Comparison of ENCODE assay signal across 18 cellular contexts in genomic region chr5:136034492-136034891, GRCh38. TPM values are rescaled to one million over a fixed set of nuclear protein-coding genes. Genes with fewer than 3 reads are reported as not detected.
A peak's percentile ranks its signal among the peaks of the same experiment; 100 is the strongest.
DNase-seq lines count a peak whose midpoint lies in the region; FAIRE-seq and TF ChIP-seq lines count a peak whose summit lies in the region.
"Had no signal": no experiment of that assay in that cellular context is flagged by ENCODE, and none has a peak within 500 bp of the region (broad histone marks: within the 10 kb centered on the region; RNA-seq: fewer than 3 reads in every experiment).

No MANE protein-coding gene starts in this region.

- H3K4me1 Mint-ChIP-seq in CD4-positive, alpha-beta memory T cell = peaks cover 25 to 57% (median 43%) of the 10 kb centered on the region in 4 donors
- peaks cover 73% of the 10 kb centered on the region for H3K4me1 Mint-ChIP-seq in astrocyte (ENCODE audit: low read depth, unreplicated experiment)

- peaks cover 93% of the 10 kb centered on the region for H3K79me2 ChIP-seq in astrocyte (ENCODE audit: insufficient read depth, low read length)

- H4K20me1 ChIP-seq in astrocyte (ENCODE audit: insufficient read depth, low read length) = peaks cover 67% of the 10 kb centered on the region

- H3K4me2 ChIP-seq in astrocyte (ENCODE audit: low read length) = peak overlapping the region; percentile 96
- H3K4me2 ChIP-seq: PC-9 had no signal

- in situ Hi-C loops in brain microvascular endothelial cell (cut with HindIII; ENCODE audit: low pct_ligation_motif_present, low sequenced_read_pairs) = no loop called here

- peaks cover 0 to 6% (median 0%) of the 10 kb centered on the region in 8 donors for H3K9me3 Mint-ChIP-seq in CD4-positive, alpha-beta memory T cell
- H3K9me3 Mint-ChIP-seq in astrocyte (ENCODE audit: unreplicated experiment) = peaks cover 14% of the 10 kb centered on the region
- H3K9me3 Mint-ChIP-seq: activated CD4-positive, alpha-beta memory T cell treated with anti-CD3 and anti-CD28 coated beads, Interleukin-2, amount 10 ng/mL, durations not matched to agents 7 days and 5 days; mesothelial cell of epicardium had no signal

- intact Hi-C loops in CD4-positive, alpha-beta memory T cell (cut with micrococcal nuclease) = no loop called here

- no peak overlapping the region for H3K4me3 Mint-ChIP-seq in CD4-positive, alpha-beta memory T cell
- H3K4me3 Mint-ChIP-seq in astrocyte (ENCODE audit: unreplicated experiment) = no peak overlapping the region
- H3K4me3 Mint-ChIP-seq: activated CD4-positive, alpha-beta memory T cell treated with anti-CD3 and anti-CD28 coated beads, Interleukin-2, amount 10 ng/mL, durations not matched to agents 7 days and 5 days; mesothelial cell of epicardium had no signal

- peak overlapping the region; percentile 97 for H3K9ac ChIP-seq in astrocyte (ENCODE audit: low read length)

- peaks cover 48% of the 10 kb centered on the region for H3K4me1 ChIP-seq in CD4-positive, alpha-beta memory T cell (ENCODE audit: insufficient read depth, low read length)
- peaks cover 86% of the 10 kb centered on the region for H3K4me1 ChIP-seq in astrocyte (ENCODE audit: insufficient read depth, low read length)

- H3K27ac Mint-ChIP-seq in CD4-positive, alpha-beta memory T cell = peak overlapping the region in 4 of 7 donors; percentile 10 to 82 (median 38)
- no peak overlapping the region for H3K27ac Mint-ChIP-seq in astrocyte (ENCODE audit: unreplicated experiment)
- H3K27ac Mint-ChIP-seq: activated CD4-positive, alpha-beta memory T cell treated with anti-CD3 and anti-CD28 coated beads, Interleukin-2, amount 10 ng/mL, durations not matched to agents 7 days and 5 days; mesothelial cell of epicardium had no signal

- peaks cover 1 to 6% of the 10 kb centered on the region in 2 donors for H3K36me3 Mint-ChIP-seq in CD4-positive, alpha-beta memory T cell
- peaks cover 65% of the 10 kb centered on the region for H3K36me3 Mint-ChIP-seq in astrocyte (ENCODE audit: low read depth, unreplicated experiment)

- no peaks in the 10 kb centered on the region for H3K36me3 ChIP-seq in CD4-positive, alpha-beta memory T cell (ENCODE audit: insufficient read depth, low read length)
- H3K36me3 ChIP-seq in astrocyte (ENCODE audit: insufficient read depth, low read length) (peaks cover 59% of the 10 kb centered on the region), brain microvascular endothelial cell (replicated peaks) (peaks cover 55% of the 10 kb centered on the region)
- H3K36me3 ChIP-seq: cardiac muscle cell had no signal

- no peak overlapping the region for H2AFZ ChIP-seq in astrocyte (ENCODE audit: low read depth, low read length)
- H2AFZ ChIP-seq: PC-9 had no signal

- no peaks in the 10 kb centered on the region for H3K27me3 ChIP-seq in CD4-positive, alpha-beta memory T cell (ENCODE audit: insufficient read depth, low read length)
- no peaks in the 10 kb centered on the region for H3K27me3 ChIP-seq in astrocyte (ENCODE audit: insufficient read depth, low read length)
- H3K27me3 ChIP-seq in brain microvascular endothelial cell (replicated peaks) = no peaks in the 10 kb centered on the region

- H3K9me3 ChIP-seq in CD4-positive, alpha-beta memory T cell (ENCODE audit: control insufficient read depth in 1 of 2, low read length in 2 of 2) = no peaks in the 10 kb centered on the region
- H3K9me3 ChIP-seq in astrocyte (ENCODE audit: insufficient read depth, low read depth, low read length) = no peaks in the 10 kb centered on the region

- no peak overlapping the region for H3K27ac ChIP-seq in CD4-positive, alpha-beta memory T cell (ENCODE audit: low read depth, low read length)
- H3K27ac ChIP-seq in astrocyte (ENCODE audit: low read depth, low read length) = peak overlapping the region; percentile 89
- no peak overlapping the region for H3K27ac ChIP-seq in brain microvascular endothelial cell
- H3K27ac ChIP-seq: cardiac muscle cell, PC-9 had no signal

- FAIRE-seq in astrocyte (lab: Jason Lieb, UNC) = no peak

- CTCF ChIA-PET in CD4-positive, alpha-beta memory T cell (lab: Charles Lee; ENCODE audit: partially characterized antibody) = interaction anchor here (0.6 to 1.5 kb wide), 4 partner anchors 9 to 89 kb away, joined by 3 to 4 read pairs (median 4); no protein-coding TSS in a partner anchor

- POLR2A ChIA-PET in CD4-positive, alpha-beta memory T cell (lab: Charles Lee; ENCODE audit: partially characterized antibody) = no interaction called here

- DNase-seq in CD4-positive, alpha-beta memory T cell = no peak
- DNase-seq in NCI-H2171 (lab: John Stamatoyannopoulos, UW) = peak; percentile 36
- no peak for DNase-seq in astrocyte (ENCODE audit: low read depth)
- DNase-seq in myocyte (ENCODE audit: low read depth) = peak; percentile 12
- no peak for DNase-seq in brain microvascular endothelial cell
- no peak for DNase-seq in NCI-H1436 (lab: John Stamatoyannopoulos, UW)
- DNase-seq in cerebellar cortex (ENCODE audit: low spot score) = no peak
- no peak for DNase-seq in activated T-cell treated with anti-CD3 and anti-CD28 coated beads, Interleukin-2, amount 50 U/mL, for 1 hour
- DNase-seq: activated CD4-positive, alpha-beta memory T cell treated with anti-CD3 and anti-CD28 coated beads, Interleukin-2, amount 10 ng/mL, durations not matched to agents 7 days and 5 days; effector CD4-positive, alpha-beta T cell; kidney glomerular epithelial cell; NCI-H1694; NCI-H510A; PC-9; stimulated activated CD4-positive, alpha-beta T cell treated with anti-CD3 and anti-CD28 coated beads, Interleukin-4, amount 100 ng/mL, for 24 hours; stimulated activated CD8-positive, alpha-beta memory T cell treated with anti-CD3 and anti-CD28 coated beads, Interleukin-4, amount 100 ng/mL, for 48 hours had no signal

- no peaks in the 10 kb centered on the region for H3K27me3 Mint-ChIP-seq in CD4-positive, alpha-beta memory T cell
- H3K27me3 Mint-ChIP-seq in astrocyte (ENCODE audit: low read depth, unreplicated experiment) = no peaks in the 10 kb centered on the region

- no peak overlapping the region for H3K4me3 ChIP-seq in CD4-positive, alpha-beta memory T cell (ENCODE audit: low read length in 2 of 2)
- no peak overlapping the region for H3K4me3 ChIP-seq in astrocyte (ENCODE audit: insufficient read depth, low read depth, low read length)
- no peak overlapping the region for H3K4me3 ChIP-seq in brain microvascular endothelial cell (ENCODE audit: low read depth, low read length)
- H3K4me3 ChIP-seq: cardiac muscle cell, PC-9 had no signal

- TF ChIP-seq CTCF in astrocyte (IDR thresholded peaks at IDR 0.05; ENCODE audit: insufficient read depth, low read depth, low read length) = no peak
- TF ChIP-seq CTCF in brain microvascular endothelial cell (IDR thresholded peaks at IDR 0.05; ENCODE audit: low read depth, low read length, missing control alignments) = no peak

RNA-seq across cellular contexts. Expression of gene TGFBI, which starts 5.7 kb away (rescaled TPM):
- total RNA-seq in CD4-positive, alpha-beta memory T cell = 10 to 100 TPM; 12.7 to 13.2 TPM
- 1 to 10 TPM; 3.7 to 7.3 TPM for polyA plus RNA-seq in CD4-positive, alpha-beta memory T cell
- 1,145 and 1,862 TPM in 2 replicates for total RNA-seq in astrocyte
- 758 and 1,068 TPM in 2 replicates for total RNA-seq in myocyte
- polyA plus RNA-seq in myocyte (2012) = 508 TPM
- total RNA-seq: activated CD4-positive, alpha-beta memory T cell treated with anti-CD3 and anti-CD28 coated beads, Interleukin-2, amount 10 ng/mL, durations not matched to agents 7 days and 5 days had no signal

Comparison
In these comparisons a context has a peak if more than half of its experiments do, and no peak if none do; other contexts are left out.
1. DNase-seq: peak in NCI-H2171 (single experiment) and myocyte (single experiment); none in CD4-positive, alpha-beta memory T cell (0 of 5), astrocyte (single experiment), brain microvascular endothelial cell (single experiment), NCI-H1436 (single experiment), cerebellar cortex (single experiment) and activated T-cell treated with anti-CD3 and anti-CD28 coated beads, Interleukin-2, amount 50 U/mL, for 1 hour (single experiment).
2. RNA of gene TGFBI, which starts 5.7 kb away (total RNA-seq): 1,145 to 1,862 TPM in astrocyte and 758 to 1,068 TPM in myocyte; 12.7 to 13.2 TPM in CD4-positive, alpha-beta memory T cell; every median in the first group is over 10 times any median in the second.